21 cellular contexts compared by ENCODE assay signal in the genomic region with DNA sequence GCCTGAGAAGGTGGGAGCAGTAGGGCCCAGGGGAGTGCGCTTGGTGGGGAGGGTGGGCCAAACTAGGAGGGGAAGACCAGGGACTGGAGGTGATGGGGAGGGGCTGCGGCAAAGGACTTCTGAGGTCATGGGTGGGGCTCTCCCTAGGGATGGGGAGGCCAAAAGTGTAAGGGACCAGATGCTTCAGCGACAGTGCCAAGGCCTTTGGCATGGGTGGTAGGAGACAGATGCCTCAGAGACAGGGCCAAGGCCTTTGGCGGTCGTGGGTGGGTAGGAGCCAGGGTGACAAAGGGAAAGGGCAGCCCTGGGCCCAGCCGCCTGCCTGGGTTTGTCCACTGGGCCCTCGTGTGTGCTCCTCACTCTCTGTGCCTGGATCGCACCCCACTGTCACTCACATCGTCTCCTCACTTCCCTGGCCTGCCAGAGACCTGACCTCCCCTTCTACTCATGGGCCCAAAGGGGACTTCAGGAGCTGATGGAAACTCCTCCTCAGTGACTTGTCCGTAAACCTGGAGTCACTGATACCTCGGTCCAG. TPM values are rescaled to one million over a fixed set of nuclear protein-coding genes. Genes with fewer than 3 reads are reported as not detected.
A peak's percentile ranks its signal among the peaks of the same experiment; 100 is the strongest.
DNase-seq lines count a peak whose midpoint lies in the region; ATAC-seq and TF ChIP-seq lines count a peak whose summit lies in the region.
"Had no signal": no experiment of that assay in that cellular context is flagged by ENCODE, and none has a peak within 500 bp of the region (broad histone marks: within the 10 kb centered on the region; RNA-seq: fewer than 3 reads in every experiment).

No MANE protein-coding gene starts in this region.

- no peak for TF ChIP-seq CTCF in mesothelial cell of epicardium (IDR thresholded peaks at IDR 0.05; ENCODE audit: unreplicated experiment)
- TF ChIP-seq CTCF in SK-N-SH (IDR thresholded peaks at IDR 0.05) = no peak

- H4K20me1 ChIP-seq in SK-N-SH (ENCODE audit: insufficient read depth) = no peaks in the 10 kb centered on the region
- H4K20me1 ChIP-seq: BLaER1 treated with 17β-estradiol and CSF1 and Interleukin-3, amounts not matched to agents 10 nM and 100 nM had no signal

- DNase-seq in Right ventricle myocardium inferior (ENCODE audit: missing footprints) (peak; percentile 35), left ventricle myocardium superior (no peak), mesothelial cell of epicardium (ENCODE audit: low spot score in 2 of 2, unreplicated experiment in 2 of 2) (no peak), SK-N-SH (no peak)
- DNase-seq: 8988T; Caco-2; CD4-positive, alpha-beta memory T cell; DMS153; KG1; NCI-H1092; NCI-H1436 treated with DMSO at 0.1 percent for 48 hours; NCI-H2081; NCI-H2171 treated with DMSO at 0.1 percent for 48 hours; NCI-H526 treated with DMSO at 0.1 percent for 48 hours; OCI-M1; SHP77 treated with DMSO at 0.1 percent for 48 hours had no signal

- H3K4me1 Mint-ChIP-seq in dendritic cell treated with granulocyte-macrophage colony-stimulating factor and Interleukin-4, amounts not matched to agents 40 ng/mL and 50 ng/mL, for 4 days (ENCODE audit: low read depth) = peaks cover 56% of the 10 kb centered on the region
- peaks cover 26% of the 10 kb centered on the region for H3K4me1 Mint-ChIP-seq in mesothelial cell of epicardium

- no peaks in the 10 kb centered on the region for H3K79me2 ChIP-seq in SK-N-SH (ENCODE audit: insufficient read depth)

- no peaks in the 10 kb centered on the region for H3K9me2 ChIP-seq in SK-N-SH

- ATAC-seq in Right ventricle myocardium inferior (no peak), left ventricle myocardium superior (no peak), HG03108 (IDR thresholded peaks at IDR 0.05; ENCODE audit: unreplicated experiment) (no peak), GM19455 (IDR thresholded peaks at IDR 0.05; ENCODE audit: unreplicated experiment) (no peak)

- no peaks in the 10 kb centered on the region for H3K27me3 ChIP-seq in SK-N-SH (ENCODE audit: insufficient read depth)
- H3K27me3 ChIP-seq: BLaER1 treated with 17β-estradiol and CSF1 and Interleukin-3, amounts not matched to agents 10 nM and 100 nM had no signal

- peaks cover 0 to under 1% of the 10 kb centered on the region in 2 experiments for H3K36me3 ChIP-seq in SK-N-SH (replicated peaks in 1 of 2; ENCODE audit: control insufficient read depth in 1 of 2, insufficient read depth in 2 of 2, low read length in 1 of 2)

- H3K4me1 ChIP-seq in SK-N-SH (ENCODE audit: control insufficient read depth in 1 of 2, insufficient read depth in 2 of 2, low read depth in 1 of 2, low read length in 1 of 2) = peaks cover 0 to 4% of the 10 kb centered on the region in 2 experiments; a peak in 1 of 4 replicates
- H3K4me1 ChIP-seq: Caco-2 had no signal

- H3F3A ChIP-seq in SK-N-SH (replicated peaks; ENCODE audit: insufficient read depth) = no peaks in the 10 kb centered on the region

- no peak overlapping the region for H3K4me2 ChIP-seq in SK-N-SH

- CTCF ChIA-PET in SK-N-SH (lab: Yijun Ruan, JAX) = interaction anchor here (2.3 to 8.9 kb wide), 3 partner anchors 13 to 42 kb away, joined by 6 to 87 read pairs (median 48); a partner anchor contains a TSS

- no peaks in the 10 kb centered on the region for H3K27me3 Mint-ChIP-seq in dendritic cell treated with granulocyte-macrophage colony-stimulating factor and Interleukin-4, amounts not matched to agents 40 ng/mL and 50 ng/mL, for 4 days
- H3K27me3 Mint-ChIP-seq in mesothelial cell of epicardium (ENCODE audit: low read depth) = no peaks in the 10 kb centered on the region
- H3K27me3 Mint-ChIP-seq: CD4-positive, alpha-beta memory T cell had no signal

- no peak overlapping the region for H3K4me3 ChIP-seq in SK-N-SH (ENCODE audit: low read depth in 2 of 2, low read length in 1 of 2)
- H3K4me3 ChIP-seq: BLaER1 treated with 17β-estradiol and CSF1 and Interleukin-3, amounts not matched to agents 10 nM and 100 nM; SK-N-MC had no signal

- H3K27ac Mint-ChIP-seq in dendritic cell treated with granulocyte-macrophage colony-stimulating factor and Interleukin-4, amounts not matched to agents 40 ng/mL and 50 ng/mL, for 4 days = peak overlapping the region; percentile 73
- peak overlapping the region; percentile 35 for H3K27ac Mint-ChIP-seq in mesothelial cell of epicardium

- TF ChIP-seq EP300 in SK-N-SH (IDR thresholded peaks at IDR 0.05; ENCODE audit: borderline replicate concordance in 1 of 2, low read depth in 1 of 2, low read length in 1 of 2) = no peak

- H2AFZ ChIP-seq in SK-N-SH (ENCODE audit: low read depth) = no peak overlapping the region

- 90% methylated on average over 9 of the region's 11 CpGs for WGBS in SK-N-SH (ENCODE audit: low lambda C conversion rate)

- peaks cover 6% of the 10 kb centered on the region for H3K36me3 Mint-ChIP-seq in dendritic cell treated with granulocyte-macrophage colony-stimulating factor and Interleukin-4, amounts not matched to agents 40 ng/mL and 50 ng/mL, for 4 days (ENCODE audit: low read depth)
- no peaks in the 10 kb centered on the region for H3K36me3 Mint-ChIP-seq in mesothelial cell of epicardium

- H3K27ac ChIP-seq in SK-N-SH (ENCODE audit: low read depth in 2 of 2, low read length in 1 of 2) = no peak overlapping the region
- H3K27ac ChIP-seq: BLaER1 treated with 17β-estradiol and CSF1 and Interleukin-3, amounts not matched to agents 10 nM and 100 nM; SK-N-MC had no signal

- intact Hi-C loops in Right ventricle myocardium inferior (cut with DNase I) = no loop called here
- intact Hi-C loops in left ventricle myocardium superior (cut with micrococcal nuclease) = no loop called here
- intact Hi-C loops in dendritic cell treated with granulocyte-macrophage colony-stimulating factor and Interleukin-4, amounts not matched to agents 40 ng/mL and 50 ng/mL, for 4 days (cut with micrococcal nuclease) = no loop called here

- POLR2A ChIA-PET in SK-N-SH (lab: Yijun Ruan, JAX) = no interaction called here

- no peak for TF ChIP-seq RAD21 in SK-N-SH (IDR thresholded peaks at IDR 0.05; ENCODE audit: low read length)

- no peak overlapping the region for H3K9ac ChIP-seq in SK-N-SH
- H3K9ac ChIP-seq: BLaER1 treated with 17β-estradiol and CSF1 and Interleukin-3, amounts not matched to agents 10 nM and 100 nM had no signal

- H3K9me3 Mint-ChIP-seq in dendritic cell treated with granulocyte-macrophage colony-stimulating factor and Interleukin-4, amounts not matched to agents 40 ng/mL and 50 ng/mL, for 4 days = no peaks in the 10 kb centered on the region
- H3K9me3 Mint-ChIP-seq in mesothelial cell of epicardium = no peaks in the 10 kb centered on the region
- H3K9me3 Mint-ChIP-seq: CD4-positive, alpha-beta memory T cell had no signal

- H3K9me3 ChIP-seq in SK-N-SH = no peaks in the 10 kb centered on the region
- H3K9me3 ChIP-seq: BLaER1 treated with 17β-estradiol and CSF1 and Interleukin-3, amounts not matched to agents 10 nM and 100 nM; Caco-2 had no signal

- no peak overlapping the region for H3K4me3 Mint-ChIP-seq in dendritic cell treated with granulocyte-macrophage colony-stimulating factor and Interleukin-4, amounts not matched to agents 40 ng/mL and 50 ng/mL, for 4 days
- H3K4me3 Mint-ChIP-seq in mesothelial cell of epicardium = no peak overlapping the region
- H3K4me3 Mint-ChIP-seq: CD4-positive, alpha-beta memory T cell had no signal

TF ChIP-seq in SK-N-SH, 30 proteins besides CTCF, POLR2A, EP300 and RAD21 (continues in another document):
- TF ChIP-seq, protein P1, sequence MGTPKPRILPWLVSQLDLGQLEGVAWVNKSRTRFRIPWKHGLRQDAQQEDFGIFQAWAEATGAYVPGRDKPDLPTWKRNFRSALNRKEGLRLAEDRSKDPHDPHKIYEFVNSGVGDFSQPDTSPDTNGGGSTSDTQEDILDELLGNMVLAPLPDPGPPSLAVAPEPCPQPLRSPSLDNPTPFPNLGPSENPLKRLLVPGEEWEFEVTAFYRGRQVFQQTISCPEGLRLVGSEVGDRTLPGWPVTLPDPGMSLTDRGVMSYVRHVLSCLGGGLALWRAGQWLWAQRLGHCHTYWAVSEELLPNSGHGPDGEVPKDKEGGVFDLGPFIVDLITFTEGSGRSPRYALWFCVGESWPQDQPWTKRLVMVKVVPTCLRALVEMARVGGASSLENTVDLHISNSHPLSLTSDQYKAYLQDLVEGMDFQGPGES (IDR thresholded peaks at IDR 0.05; ENCODE audit: low read depth, low read length) = no peak

RNA-seq across cellular contexts. Expression of a gene that starts 13.2 kb away (rescaled TPM):
- 21.5 TPM for total RNA-seq in Right ventricle myocardium inferior
- 19.4 TPM for total RNA-seq in left ventricle myocardium superior
- 28.7 to 34.5 TPM (median 31.2 TPM) in 3 replicates for total RNA-seq in mesothelial cell of epicardium
- 54.9 and 59.4 TPM in 2 replicates for polyA plus RNA-seq in SK-N-SH (2012; rRNA removed)
- 14.4 and 23.2 TPM in 2 replicates for polyA plus RNA-seq in SK-N-SH (2012; cell fraction: cytosol; rRNA removed)
- polyA plus RNA-seq in SK-N-SH (2012; cell fraction: nucleus; rRNA removed) = 193 and 263 TPM in 2 replicates

RNA-seq across cellular contexts. Expression of a gene that starts 15.0 kb away (rescaled TPM):
- total RNA-seq in Right ventricle myocardium inferior (8.3 TPM), left ventricle myocardium superior (5.9 TPM), mesothelial cell of epicardium (38.3 to 41.4 TPM (median 39.8 TPM) in 3 replicates)
- polyA plus RNA-seq in SK-N-SH (2012; rRNA removed) = 65.4 and 71.7 TPM in 2 replicates
- 35.1 and 41.5 TPM in 2 replicates for polyA plus RNA-seq in SK-N-SH (2012; cell fraction: cytosol; rRNA removed)
- 154 and 173 TPM in 2 replicates for polyA plus RNA-seq in SK-N-SH (2012; cell fraction: nucleus; rRNA removed)

RNA-seq across cellular contexts. Expression of a gene that starts 15.1 kb away (rescaled TPM):
- total RNA-seq in Right ventricle myocardium inferior (23.0 TPM), left ventricle myocardium superior (25.5 TPM), mesothelial cell of epicardium (27.8 to 30.8 TPM (median 28.8 TPM) in 3 replicates)
- polyA plus RNA-seq in SK-N-SH (2012; rRNA removed) = 11.9 and 17.2 TPM in 2 replicates
- polyA plus RNA-seq in SK-N-SH (2012; cell fraction: cytosol; rRNA removed) = 5.0 and 6.5 TPM in 2 replicates
- 58.8 and 60.9 TPM in 2 replicates for polyA plus RNA-seq in SK-N-SH (2012; cell fraction: nucleus; rRNA removed)

RNA-seq across cellular contexts. Expression of a gene that starts 21.6 kb away (rescaled TPM):
- total RNA-seq in Right ventricle myocardium inferior = 1.1 TPM
- 2.7 TPM for total RNA-seq in left ventricle myocardium superior
- 9.5 to 12.1 TPM (median 10.2 TPM) in 3 replicates for total RNA-seq in mesothelial cell of epicardium
- polyA plus RNA-seq in SK-N-SH (2012; rRNA removed) = 2.7 and 3.0 TPM in 2 replicates
- 0.84 and 1.4 TPM in 2 replicates for polyA plus RNA-seq in SK-N-SH (2012; cell fraction: cytosol; rRNA removed)
- 15.5 and 26.3 TPM in 2 replicates for polyA plus RNA-seq in SK-N-SH (2012; cell fraction: nucleus; rRNA removed)

RNA-seq across cellular contexts. Expression of a gene that starts 23.2 kb away (rescaled TPM):
- total RNA-seq in Right ventricle myocardium inferior (4.3 TPM), left ventricle myocardium superior (3.9 TPM), mesothelial cell of epicardium (not detected in 3 replicates)
- polyA plus RNA-seq in SK-N-SH (2012; rRNA removed) = 0.03 and 0.05 TPM in 2 replicates
- 0.05 TPM in 1 of 2 replicates, not detected in the other for polyA plus RNA-seq in SK-N-SH (2012; cell fraction: cytosol; rRNA removed)
- polyA plus RNA-seq in SK-N-SH (2012; cell fraction: nucleus; rRNA removed) = 0.04 and 0.20 TPM in 2 replicates
